10 cellular contexts compared by ENCODE assay signal in genomic region chr19:47050562-47050961, GRCh38. TPM values are rescaled to one million over a fixed set of nuclear protein-coding genes. Genes with fewer than 3 reads are reported as not detected.
DNase-seq lines count a peak whose midpoint lies in the region; ATAC-seq, FAIRE-seq and TF ChIP-seq lines count a peak whose summit lies in the region.
"Not testable (repeated sequence)": the region's sequence is repeated elsewhere in the genome, so short reads cannot be mapped to it uniquely, and the experiment has no call there.
"Had no signal": no experiment of that assay in that cellular context is flagged by ENCODE, and none has a peak within 500 bp of the region (broad histone marks: within the 10 kb centered on the region; RNA-seq: fewer than 3 reads in every experiment).

No MANE protein-coding gene starts in this region.

- H3K79me2 ChIP-seq in GM23338 (replicated peaks; ENCODE audit: insufficient read depth) (peaks cover 10% of the 10 kb centered on the region), neural progenitor cell (ENCODE audit: low read depth) (peaks cover 12% of the 10 kb centered on the region)
- not testable (repeated sequence) for H3K79me2 ChIP-seq in HepG2 (ENCODE audit: insufficient read depth, low read length)

- not testable (repeated sequence) for H4K20me1 ChIP-seq in GM23338 (replicated peaks; ENCODE audit: insufficient read depth); HepG2 (ENCODE audit: insufficient read depth, low read length); neural progenitor cell (ENCODE audit: low read depth)

- not testable (repeated sequence) for ATAC-seq in GM23338, HepG2

- FAIRE-seq in HepG2 (lab: Jason Lieb, UNC): not testable (repeated sequence)

- H3K9me3 Mint-ChIP-seq in GM23338: peaks cover 16% of the 10 kb centered on the region
- not testable (repeated sequence) for H3K9me3 Mint-ChIP-seq in chondrocyte (ENCODE audit: low read depth); mesothelial cell of epicardium; neural progenitor cell; progenitor cell of endocrine pancreas (ENCODE audit: low read depth)

- not testable (repeated sequence) for TF ChIP-seq EP300 in HepG2 (IDR thresholded peaks at IDR 0.05; ENCODE audit: low read depth in 2 of 2, low read length in 2 of 2); HepG2 (CRISPR knock-in tag; IDR thresholded peaks at IDR 0.05; ENCODE audit: borderline replicate concordance)

- not testable (repeated sequence) for H3K4me3 ChIP-seq in GM23338; HepG2 (replicated peaks in 1 of 3; ENCODE audit: insufficient read depth in 1 of 3, low read depth in 2 of 3, low read length in 3 of 3); neural progenitor cell

- TF ChIP-seq CTCF in GM23338 (conservative IDR thresholded peaks at IDR 0.05; ENCODE audit: low read depth in 2 of 2); VCaP (conservative IDR thresholded peaks at IDR 0.05); chondrocyte (IDR thresholded peaks at IDR 0.05); HepG2 (CRISPR knock-in tag; IDR thresholded peaks at IDR 0.05); mesothelial cell of epicardium (IDR thresholded peaks at IDR 0.05; ENCODE audit: unreplicated experiment); neural progenitor cell (IDR thresholded peaks at IDR 0.05); progenitor cell of endocrine pancreas (IDR thresholded peaks at IDR 0.05; ENCODE audit: unreplicated experiment): not testable (repeated sequence)

- H3K27me3 Mint-ChIP-seq in GM23338 (ENCODE audit: insufficient read depth, low read depth, poor library complexity): peaks cover 13% of the 10 kb centered on the region
- not testable (repeated sequence) for H3K27me3 Mint-ChIP-seq in chondrocyte (ENCODE audit: low read depth); mesothelial cell of epicardium (ENCODE audit: low read depth); neural progenitor cell (ENCODE audit: insufficient read depth, low read depth); progenitor cell of endocrine pancreas

- H3K4me2 ChIP-seq in GM23338; HepG2 (ENCODE audit: low read depth, low read length); neural progenitor cell: not testable (repeated sequence)

- WGBS in HepG2 (ENCODE audit: low lambda C conversion rate): 4% methylated on average over 3 of the region's 3 CpGs

- H3K27me3 ChIP-seq in GM23338 (ENCODE audit: insufficient read depth); HepG2 (ENCODE audit: control insufficient read depth in 1 of 2, insufficient read depth in 2 of 2, low read length in 2 of 2); neural progenitor cell: not testable (repeated sequence)

- BruUV-seq in HepG2 (replicated peaks; lab: Mats Ljungman, UMichigan): not testable (repeated sequence)

- not testable (repeated sequence) for TF ChIP-seq POLR2A in HepG2 (IDR thresholded peaks at IDR 0.05; ENCODE audit: insufficient read depth in 1 of 2, low read depth in 2 of 2, low read length in 2 of 2)

- H3K4me3 Mint-ChIP-seq in GM23338; chondrocyte (ENCODE audit: unreplicated experiment); mesothelial cell of epicardium; progenitor cell of endocrine pancreas (ENCODE audit: low read depth): not testable (repeated sequence)
- H3K4me3 Mint-ChIP-seq in neural progenitor cell: peak overlapping the region; percentile 8

- not testable (repeated sequence) for H3K27ac Mint-ChIP-seq in GM23338, neural progenitor cell
- H3K27ac Mint-ChIP-seq in chondrocyte (ENCODE audit: unreplicated experiment): peak overlapping the region; percentile 67
- peak overlapping the region; percentile 70 for H3K27ac Mint-ChIP-seq in mesothelial cell of epicardium
- H3K27ac Mint-ChIP-seq in progenitor cell of endocrine pancreas: peak overlapping the region; percentile 23

- H3K4me1 ChIP-seq in GM23338 (ENCODE audit: insufficient read depth): peaks cover 17% of the 10 kb centered on the region
- H3K4me1 ChIP-seq in HepG2 (ENCODE audit: insufficient read depth, low read length): peaks cover 15% of the 10 kb centered on the region
- not testable (repeated sequence) for H3K4me1 ChIP-seq in neural progenitor cell

- CTCF ChIA-PET in HepG2 (lab: Yijun Ruan, JAX; ENCODE audit: low intra/inter-chr PET ratio, low total read pairs): not testable (repeated sequence)

- not testable (repeated sequence) for H3K36me3 ChIP-seq in GM23338 (ENCODE audit: insufficient read depth); HepG2 (replicated peaks in 1 of 2; ENCODE audit: control insufficient read depth in 1 of 2, insufficient read depth in 2 of 2, low read length in 2 of 2); neural progenitor cell

- DNase-seq in GM23338 (ENCODE audit: low spot score); chondrocyte (ENCODE audit: low spot score); HepG2 (ENCODE audit: low spot score); mesothelial cell of epicardium (ENCODE audit: low spot score in 2 of 2, unreplicated experiment in 2 of 2); neural progenitor cell (ENCODE audit: low spot score); progenitor cell of endocrine pancreas (ENCODE audit: low spot score, unreplicated experiment): not testable (repeated sequence)

- not testable (repeated sequence) for TF ChIP-seq RAD21 in HepG2 (CRISPR knock-in tag; IDR thresholded peaks at IDR 0.05)

- intact Hi-C loops in HepG2 (cut with micrococcal nuclease; ENCODE audit: unreplicated experiment): not testable (repeated sequence)

- H2AFZ ChIP-seq in GM23338; HepG2 (ENCODE audit: low read length); neural progenitor cell (replicated peaks): not testable (repeated sequence)

- peak overlapping the region; percentile 76 for H3K27ac ChIP-seq in GM23338 (ENCODE audit: low read depth)
- H3K27ac ChIP-seq in VCaP: 0 out of 2 replicates have a peak overlapping the region, but pooled peaks have one; percentile 16
- not testable (repeated sequence) for H3K27ac ChIP-seq in HepG2 (ENCODE audit: extremely low read length, insufficient read depth, low read length); neural progenitor cell

- peaks cover 12% of the 10 kb centered on the region for H3K36me3 Mint-ChIP-seq in GM23338 (ENCODE audit: low read depth)
- H3K36me3 Mint-ChIP-seq in chondrocyte (ENCODE audit: low read depth); mesothelial cell of epicardium; neural progenitor cell; progenitor cell of endocrine pancreas (ENCODE audit: insufficient read depth): not testable (repeated sequence)

- not testable (repeated sequence) for H3K9me3 ChIP-seq in HepG2 (ENCODE audit: low read length); neural progenitor cell (ENCODE audit: low read depth)

- H3K4me1 Mint-ChIP-seq in GM23338: not testable (repeated sequence)
- H3K4me1 Mint-ChIP-seq in chondrocyte (ENCODE audit: low read depth) (peaks cover 30% of the 10 kb centered on the region), mesothelial cell of epicardium (peaks cover 29% of the 10 kb centered on the region), neural progenitor cell (peaks cover 15% of the 10 kb centered on the region), progenitor cell of endocrine pancreas (ENCODE audit: low read depth) (peaks cover 15% of the 10 kb centered on the region)

- not testable (repeated sequence) for H3K9ac ChIP-seq in HepG2 (ENCODE audit: insufficient read depth, low read depth, low read length); neural progenitor cell

- in situ Hi-C loops in HepG2 (cut with HindIII; ENCODE audit: extremely low pct_ligation_motif_present, low pct_unique_long_range_greater_than_20kb): not testable (repeated sequence)

- POLR2A ChIA-PET in HepG2 (lab: Yijun Ruan, JAX): not testable (repeated sequence)

- H3F3A ChIP-seq in GM23338 (replicated peaks; ENCODE audit: low read depth); neural progenitor cell (ENCODE audit: low read depth): not testable (repeated sequence)

- H3K9me2 ChIP-seq in GM23338 (ENCODE audit: insufficient read depth): not testable (repeated sequence)

RNA-seq across cellular contexts. Expression of gene TMEM160, which starts 2.1 kb away (rescaled TPM):
- 53.0 and 60.4 TPM in 2 replicates for total RNA-seq in GM23338 (2014; rRNA removed; shearing (Covaris generic))
- polyA plus RNA-seq in GM23338 (2016; fragmentation: Nextera tagmentation; extraction: Ambion mirVana) (251 and 255 TPM in 2 replicates), HepG2 (2011; rRNA removed) (5.2 and 7.0 TPM in 2 replicates)
- total RNA-seq in chondrocyte (35.8 to 37.6 TPM (median 37.3 TPM) in 3 replicates), HepG2 (2016; rRNA removed; fragmentation: Illumina TruSeq; extraction: Trizol) (18.0 and 26.7 TPM in 2 replicates), mesothelial cell of epicardium (35.4 to 38.1 TPM (median 36.2 TPM) in 3 replicates), neural progenitor cell (ENCODE audit: low replicate concordance) (8.0 and 66.2 TPM in 2 replicates), progenitor cell of endocrine pancreas (33.6 and 35.4 TPM in 2 replicates)
- 44.8 and 45.5 TPM in 2 replicates for total RNA-seq in HepG2 (2016; cell fraction: cytosol; rRNA removed; fragmentation: Illumina TruSeq; extraction: Trizol; ENCODE audit: low read depth)
- 18.4 and 20.4 TPM in 2 replicates for total RNA-seq in HepG2 (2016; cell fraction: insoluble cytoplasmic fraction; rRNA removed; fragmentation: Illumina TruSeq; extraction: Trizol)
- 36.3 and 50.1 TPM in 2 replicates for total RNA-seq in HepG2 (2016; cell fraction: membrane; rRNA removed; fragmentation: Illumina TruSeq; extraction: Trizol)
- 6.1 and 8.2 TPM in 2 replicates for total RNA-seq in HepG2 (2016; cell fraction: nucleus; rRNA removed; fragmentation: Illumina TruSeq; extraction: Trizol)
- 9.2 and 27.5 TPM in 2 replicates for polyA plus RNA-seq in HepG2 (2011; cell fraction: cytosol; rRNA removed)
- polyA plus RNA-seq in HepG2 (2011; cell fraction: nucleus; rRNA removed): 8.8 and 9.4 TPM in 2 replicates
- 2.5 and 4.4 TPM in 2 replicates for polyA plus RNA-seq in HepG2 (2012)
- 46.7 and 50.4 TPM in 2 replicates for polyA plus RNA-seq in HepG2 (2016; cell fraction: cytosol; fragmentation: Illumina TruSeq; extraction: Trizol; ENCODE audit: low read depth)
- polyA plus RNA-seq in HepG2 (2016; cell fraction: insoluble cytoplasmic fraction; fragmentation: Illumina TruSeq; extraction: Trizol; ENCODE audit: low read depth): 13.9 and 21.8 TPM in 2 replicates
- 29.2 and 30.8 TPM in 2 replicates for polyA plus RNA-seq in HepG2 (2016; cell fraction: membrane; fragmentation: Illumina TruSeq; extraction: Trizol; ENCODE audit: low read depth)
- polyA plus RNA-seq in HepG2 (2016; cell fraction: nucleus; fragmentation: Illumina TruSeq; extraction: Trizol; ENCODE audit: insufficient read depth, low read depth): 13.4 and 18.2 TPM in 2 replicates
- 9.5 and 9.9 TPM in 2 replicates for polyA minus RNA-seq in HepG2 (2011; rRNA and poly(A)+ RNA removed; ENCODE audit: low replicate concordance)
- polyA minus RNA-seq in HepG2 (2011; cell fraction: cytosol; rRNA and poly(A)+ RNA removed): 3.5 and 4.8 TPM in 2 replicates
- 1.1 and 2.2 TPM in 2 replicates for polyA minus RNA-seq in HepG2 (2011; cell fraction: nucleus; rRNA and poly(A)+ RNA removed)

RNA-seq across cellular contexts. Expression of gene NPAS1, which starts 30.9 kb away (rescaled TPM):
- 5.0 and 5.6 TPM in 2 replicates for total RNA-seq in GM23338 (2014; rRNA removed; shearing (Covaris generic))
- 9.7 and 9.8 TPM in 2 replicates for polyA plus RNA-seq in GM23338 (2016; fragmentation: Nextera tagmentation; extraction: Ambion mirVana)
- total RNA-seq in chondrocyte: 1.0 to 1.8 TPM (median 1.7 TPM) in 3 replicates
- 0.29 and 0.35 TPM in 2 replicates for total RNA-seq in HepG2 (2016; rRNA removed; fragmentation: Illumina TruSeq; extraction: Trizol)
- 0.26 and 0.51 TPM in 2 replicates for total RNA-seq in HepG2 (2016; cell fraction: cytosol; rRNA removed; fragmentation: Illumina TruSeq; extraction: Trizol; ENCODE audit: low read depth)
- total RNA-seq in HepG2 (2016; cell fraction: insoluble cytoplasmic fraction; rRNA removed; fragmentation: Illumina TruSeq; extraction: Trizol): 0.16 and 0.30 TPM in 2 replicates
- total RNA-seq in HepG2 (2016; cell fraction: membrane; rRNA removed; fragmentation: Illumina TruSeq; extraction: Trizol): 0.59 and 0.76 TPM in 2 replicates
- not detected in 2 replicates for total RNA-seq in HepG2 (2016; cell fraction: nucleus; rRNA removed; fragmentation: Illumina TruSeq; extraction: Trizol)
- 2.9 and 3.9 TPM in 2 replicates for polyA plus RNA-seq in HepG2 (2011; rRNA removed)
- polyA plus RNA-seq in HepG2 (2011; cell fraction: cytosol; rRNA removed): 2.3 and 4.0 TPM in 2 replicates
- 13.1 and 15.5 TPM in 2 replicates for polyA plus RNA-seq in HepG2 (2011; cell fraction: nucleus; rRNA removed)
- polyA plus RNA-seq in HepG2 (2012): 1.2 and 2.2 TPM in 2 replicates
- polyA plus RNA-seq in HepG2 (2016; cell fraction: cytosol; fragmentation: Illumina TruSeq; extraction: Trizol; ENCODE audit: low read depth): 0.76 and 1.1 TPM in 2 replicates
- polyA plus RNA-seq in HepG2 (2016; cell fraction: insoluble cytoplasmic fraction; fragmentation: Illumina TruSeq; extraction: Trizol; ENCODE audit: low read depth): 0.19 and 0.53 TPM in 2 replicates
- 0.69 and 1.1 TPM in 2 replicates for polyA plus RNA-seq in HepG2 (2016; cell fraction: membrane; fragmentation: Illumina TruSeq; extraction: Trizol; ENCODE audit: low read depth)
- 1.2 TPM in 1 of 2 replicates, not detected in the other for polyA plus RNA-seq in HepG2 (2016; cell fraction: nucleus; fragmentation: Illumina TruSeq; extraction: Trizol; ENCODE audit: insufficient read depth, low read depth)
- 0.70 and 4.4 TPM in 2 replicates for polyA minus RNA-seq in HepG2 (2011; rRNA and poly(A)+ RNA removed; ENCODE audit: low replicate concordance)
- 1.1 and 2.8 TPM in 2 replicates for polyA minus RNA-seq in HepG2 (2011; cell fraction: cytosol; rRNA and poly(A)+ RNA removed)
- polyA minus RNA-seq in HepG2 (2011; cell fraction: nucleus; rRNA and poly(A)+ RNA removed): 0.99 and 1.8 TPM in 2 replicates
- total RNA-seq in mesothelial cell of epicardium: 3.4 to 3.9 TPM (median 3.9 TPM) in 3 replicates
- 1.2 and 4.3 TPM in 2 replicates for total RNA-seq in neural progenitor cell (ENCODE audit: low replicate concordance)
- total RNA-seq in progenitor cell of endocrine pancreas: 2.2 and 2.4 TPM in 2 replicates
- polyA plus RNA-seq: CD14-positive monocyte; CD4-positive, alpha-beta memory T cell; CD8-positive, alpha-beta memory T cell had no signal
